In the genomic region with DNA sequence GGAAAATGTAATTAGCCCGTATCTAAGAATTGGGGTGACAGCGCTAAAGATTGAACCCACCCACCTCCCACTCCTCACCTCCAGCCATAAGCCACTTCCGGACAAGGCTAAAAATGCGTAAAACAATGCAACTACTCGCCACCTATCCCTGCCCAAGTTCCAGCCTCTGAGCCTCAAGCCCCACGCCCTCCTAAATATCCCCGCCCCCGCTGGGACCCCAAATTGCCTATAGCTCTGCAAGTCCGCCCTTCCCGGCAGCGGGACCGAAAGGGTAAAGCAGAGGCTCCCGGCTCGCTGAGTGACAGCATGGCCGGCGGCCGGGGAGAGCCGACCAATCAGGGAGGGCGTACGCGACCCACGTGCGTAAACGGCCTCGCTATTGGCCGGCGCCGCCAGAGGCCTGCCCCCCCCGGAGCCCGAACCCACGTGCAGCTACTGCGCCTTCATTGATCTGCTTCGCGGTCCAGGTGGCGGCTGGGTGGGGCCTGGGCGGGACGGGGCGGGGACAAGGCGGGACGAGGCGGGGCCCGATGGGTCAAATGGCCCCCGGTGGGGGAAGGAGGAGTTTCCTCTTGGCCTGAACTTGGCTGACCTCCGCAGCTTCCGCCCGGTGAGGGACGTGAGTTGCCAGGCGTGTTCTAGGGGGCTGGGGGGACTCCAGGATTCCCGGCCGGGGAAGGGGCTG, we compare ENCODE assay signal across 8 cellular contexts. TPM values are rescaled to one million over a fixed set of nuclear protein-coding genes. Genes with fewer than 3 reads are reported as not detected.
A peak's percentile ranks its signal among the peaks of the same experiment; 100 is the strongest.
DNase-seq lines count a peak whose midpoint lies in the region; ATAC-seq, FAIRE-seq and TF ChIP-seq lines count a peak whose summit lies in the region.

Gene TLE6 (plus strand): TSS at position 564 of the 685 bp plus-strand sequence. CDS start 670 bp downstream, outside the sequence.

- peaks cover 15% of the 10 kb centered on the region for H3K27me3 Mint-ChIP-seq in activated CD8-positive, alpha-beta memory T cell treated with anti-CD3 and anti-CD28 coated beads, Interleukin-2, amount 10 ng/mL, durations not matched to agents 7 days and 5 days
- peaks cover 14% of the 10 kb centered on the region for H3K27me3 Mint-ChIP-seq in mesothelial cell of epicardium (ENCODE audit: low read depth)

- CTCF ChIA-PET in activated CD8-positive, alpha-beta memory T cell treated with anti-CD3 and anti-CD28 coated beads, Interleukin-2, amount 10 ng/mL, durations not matched to agents 7 days and 5 days (lab: Charles Lee), result interaction anchor here (0.9 to 5.2 kb wide), 10 partner anchors 11 to 496 kb away, joined by 3 to 27 read pairs (median 4); no protein-coding TSS in a partner anchor

- H3K36me3 Mint-ChIP-seq in activated CD8-positive, alpha-beta memory T cell treated with anti-CD3 and anti-CD28 coated beads, Interleukin-2, amount 10 ng/mL, durations not matched to agents 7 days and 5 days, result no peaks in the 10 kb centered on the region
- H3K36me3 Mint-ChIP-seq in mesothelial cell of epicardium, result no peaks in the 10 kb centered on the region

- H3K9me3 Mint-ChIP-seq in activated CD8-positive, alpha-beta memory T cell treated with anti-CD3 and anti-CD28 coated beads, Interleukin-2, amount 10 ng/mL, durations not matched to agents 7 days and 5 days (ENCODE audit: low read depth), result no peaks in the 10 kb centered on the region
- no peaks in the 10 kb centered on the region for H3K9me3 Mint-ChIP-seq in mesothelial cell of epicardium

- FAIRE-seq in HTR-8/SVneo (lab: Jason Lieb, UNC) (peak; percentile 49), endometrium (lab: Jason Lieb, UNC) (peak; percentile 71)

- DNase-seq in Caki2 (ENCODE audit: low read depth), result peak; percentile 86
- peak; percentile 97 for DNase-seq in HTR-8/SVneo (ENCODE audit: insufficient read length, low spot score)
- DNase-seq in NOMO-1 treated with DMSO at 0.1 percent for 48 hours (lab: John Stamatoyannopoulos, UW; ENCODE audit: unreplicated experiment), result peak; percentile 96
- DNase-seq in activated CD8-positive, alpha-beta memory T cell treated with anti-CD3 and anti-CD28 coated beads, Interleukin-2, amount 10 ng/mL, durations not matched to agents 7 days and 5 days, result peak; percentile 98
- DNase-seq in mesothelial cell of epicardium (ENCODE audit: low spot score in 2 of 2, unreplicated experiment in 2 of 2), result peak; percentile 96 to 97
- DNase-seq in stimulated activated CD8-positive, alpha-beta memory T cell treated with anti-CD3 and anti-CD28 coated beads, Interleukin-15, amount 100 ng/mL, for 24 hours (ENCODE audit: low read depth), result peak; percentile 73

- TF ChIP-seq CTCF in mesothelial cell of epicardium (IDR thresholded peaks at IDR 0.05; ENCODE audit: unreplicated experiment), result no peak

- H3K4me1 Mint-ChIP-seq in activated CD8-positive, alpha-beta memory T cell treated with anti-CD3 and anti-CD28 coated beads, Interleukin-2, amount 10 ng/mL, durations not matched to agents 7 days and 5 days, result peaks cover 22% of the 10 kb centered on the region
- H3K4me1 Mint-ChIP-seq in mesothelial cell of epicardium, result peaks cover 33% of the 10 kb centered on the region

- peak within 1 kb of the TSS; percentile 84 for H3K4me3 Mint-ChIP-seq in activated CD8-positive, alpha-beta memory T cell treated with anti-CD3 and anti-CD28 coated beads, Interleukin-2, amount 10 ng/mL, durations not matched to agents 7 days and 5 days
- peak within 1 kb of the TSS; percentile 86 for H3K4me3 Mint-ChIP-seq in mesothelial cell of epicardium

- in situ Hi-C loops in Caki2 (cut with HindIII; ENCODE audit: low pct_unique_long_range_greater_than_20kb, low sequenced_read_pairs), result no loop called here

- peak within 1 kb of the TSS; percentile 87 for H3K27ac Mint-ChIP-seq in activated CD8-positive, alpha-beta memory T cell treated with anti-CD3 and anti-CD28 coated beads, Interleukin-2, amount 10 ng/mL, durations not matched to agents 7 days and 5 days
- peak within 1 kb of the TSS; percentile 79 for H3K27ac Mint-ChIP-seq in mesothelial cell of epicardium

- ATAC-seq in GM21390 (IDR thresholded peaks at IDR 0.05; ENCODE audit: unreplicated experiment), result peak; percentile 95
- ATAC-seq in activated CD8-positive, alpha-beta memory T cell treated with anti-CD3 and anti-CD28 coated beads, Interleukin-2, amount 10 ng/mL, durations not matched to agents 7 days and 5 days, result peak; percentile 100

RNA-seq across cellular contexts. Expression of gene TLE6, which starts in this region (rescaled TPM):
- total RNA-seq in Caki2 (2014; rRNA removed; shearing (Covaris generic); ENCODE audit: low replicate concordance), result 10.5 and 21.3 TPM in 2 replicates
- total RNA-seq in activated CD8-positive, alpha-beta memory T cell treated with anti-CD3 and anti-CD28 coated beads, Interleukin-2, amount 10 ng/mL, durations not matched to agents 7 days and 5 days, result 1 to 10 TPM; 1.9 to 3.2 TPM
- total RNA-seq in mesothelial cell of epicardium, result 4.3 to 7.6 TPM (median 6.9 TPM) in 3 replicates

Comparison
In these comparisons a context has a peak if more than half of its experiments do, and no peak if none do; other contexts are left out.
1. Peak in every context shown above with its lines: DNase-seq and ATAC-seq.